Comparison of ENCODE assay signal across 8 cellular contexts in genomic region chr7:113710310-113711106, GRCh38.
DNase-seq lines count a peak whose midpoint lies in the region; ATAC-seq, FAIRE-seq and TF ChIP-seq lines count a peak whose summit lies in the region.

No MANE protein-coding gene starts in this region.

- no peak overlapping the region for H3K4me3 ChIP-seq in vagina

- H3K27me3 ChIP-seq in vagina = no peaks in the 10 kb centered on the region

- H3K9me3 ChIP-seq in vagina = no peaks in the 10 kb centered on the region

- intact Hi-C loops in vagina (cut with DNase I) = no loop called here

- DNase-seq in DMS 273 treated with DMSO at 0.1 percent for 48 hours (lab: John Stamatoyannopoulos, UW) (peak; percentile 60), NCI-H2107 treated with DMSO at 0.1 percent for 48 hours (lab: John Stamatoyannopoulos, UW; ENCODE audit: unreplicated experiment) (peak; percentile 50), epidermal melanocyte (ENCODE audit: insufficient read length, low spot score) (peak; percentile 27), middle frontal gyrus (ENCODE audit: extremely low spot score, low spot score) (peak; percentile 32), vagina (ENCODE audit: extremely low spot score in 2 of 2) (no peak)

- H3K36me3 ChIP-seq in vagina = no peaks in the 10 kb centered on the region

- H3K27ac ChIP-seq in vagina = no peak overlapping the region

- ATAC-seq in GM19328 (IDR thresholded peaks at IDR 0.05; ENCODE audit: unreplicated experiment) = peak; percentile 90
- peak; percentile 99 for ATAC-seq in HG03175 (IDR thresholded peaks at IDR 0.05; ENCODE audit: unreplicated experiment)

- peak; percentile 35 to 76 (median 69) for TF ChIP-seq CTCF in vagina (IDR thresholded peaks at IDR 0.05)

- H3K4me1 ChIP-seq in vagina = no peaks in the 10 kb centered on the region

- TF ChIP-seq POLR2A in vagina (IDR thresholded peaks at IDR 0.05) = no peak

- FAIRE-seq in TTC549 (lab: Jason Lieb, UNC) = peak; percentile 76

Comparison
In these comparisons a context has a peak if more than half of its experiments do, and no peak if none do; other contexts are left out.
1. DNase-seq: peak in DMS 273 treated with DMSO at 0.1 percent for 48 hours (single experiment), NCI-H2107 treated with DMSO at 0.1 percent for 48 hours (single experiment), epidermal melanocyte (single experiment) and middle frontal gyrus (single experiment); none in vagina (0 of 2).